In the genomic region with DNA sequence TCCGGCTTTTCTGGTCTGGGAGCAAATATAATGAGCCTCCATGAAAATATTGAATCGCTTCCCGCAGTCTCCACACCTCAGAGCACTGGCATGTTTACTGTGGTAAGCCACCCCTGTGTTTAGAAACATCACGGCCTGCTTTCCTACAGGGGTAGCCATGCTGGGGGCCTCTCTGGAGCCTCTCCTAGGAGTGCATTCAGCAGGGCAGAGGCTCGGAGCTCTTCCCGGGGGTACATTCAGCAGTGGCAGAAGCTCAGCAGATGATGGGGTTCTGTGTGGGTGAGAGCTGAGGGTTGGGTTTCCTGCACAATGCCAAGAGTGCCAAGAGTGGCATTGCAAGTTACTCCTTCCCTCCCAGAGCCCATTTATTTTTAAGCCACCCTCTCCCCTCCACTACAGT, we compare ENCODE assay signal across 17 cellular contexts.
DNase-seq lines count a peak whose midpoint lies in the region; TF ChIP-seq lines count a peak whose summit lies in the region.
"Had no signal": no experiment of that assay in that cellular context is flagged by ENCODE, and none has a peak within 500 bp of the region (broad histone marks: within the 10 kb centered on the region; RNA-seq: fewer than 3 reads in every experiment).

No MANE protein-coding gene starts in this region.

- H3K9me3 ChIP-seq in endodermal cell (ENCODE audit: control insufficient read depth, low read length) (no peaks in the 10 kb centered on the region), stomach (peaks cover 0 to 6% (median 0%) of the 10 kb centered on the region in 4 donors), Caco-2 (peaks cover 4% of the 10 kb centered on the region; the same call in 1 of the 2 replicates)
- H3K9me3 ChIP-seq: gastroesophageal sphincter, psoas muscle had no signal

- H3K4me3 Mint-ChIP-seq in activated naive CD4-positive, alpha-beta T cell treated with anti-CD3 and anti-CD28 coated beads for 36 hours = peak overlapping the region; percentile 63
- no peak overlapping the region for H3K4me3 Mint-ChIP-seq in endodermal cell
- H3K4me3 Mint-ChIP-seq in Caco-2 (ENCODE audit: unreplicated experiment) = no peak overlapping the region

- TF ChIP-seq CTCF in endodermal cell (conservative IDR thresholded peaks at IDR 0.05) (no peak), stomach (IDR thresholded peaks at IDR 0.05) (no peak), Caco-2 (IDR thresholded peaks at IDR 0.05; ENCODE audit: insufficient read depth in 1 of 2, low read depth in 1 of 2, low read length in 1 of 2, severe bottlenecking in 1 of 2, unreplicated experiment in 1 of 2) (no peak)

- TF ChIP-seq POLR2A in stomach (IDR thresholded peaks at IDR 0.05) = no peak

- WGBS in endodermal cell (ENCODE audit: insufficient coverage in 1 of 2, insufficient read length in 1 of 2), 2 experiments = 93 to 97% methylated on average over 4 to 6 of the region's 6 CpGs
- WGBS in stomach, 5 donors = 78 to 90% (median 88%) methylated on average over 6 of the region's 6 CpGs

- peaks cover 13% of the 10 kb centered on the region for H3K27me3 Mint-ChIP-seq in activated naive CD4-positive, alpha-beta T cell treated with anti-CD3 and anti-CD28 coated beads for 36 hours (ENCODE audit: low read depth)
- H3K27me3 Mint-ChIP-seq in endodermal cell (ENCODE audit: insufficient read depth) (peaks cover 57% of the 10 kb centered on the region), Caco-2 (ENCODE audit: insufficient read depth, unreplicated experiment) (peaks cover 4% of the 10 kb centered on the region)

- TF ChIP-seq EP300 in stomach (IDR thresholded peaks at IDR 0.05) = no peak

- H3K36me3 ChIP-seq in endodermal cell (ENCODE audit: control insufficient read depth, insufficient read depth, low read length) (no peaks in the 10 kb centered on the region), stomach (no peaks in the 10 kb centered on the region), Caco-2 (ENCODE audit: control insufficient read depth, insufficient read depth, low read length) (no peaks in the 10 kb centered on the region)
- H3K36me3 ChIP-seq: gastroesophageal sphincter, SJCRH30 had no signal

- H3K4me1 Mint-ChIP-seq in activated naive CD4-positive, alpha-beta T cell treated with anti-CD3 and anti-CD28 coated beads for 36 hours (ENCODE audit: low read depth) = no peaks in the 10 kb centered on the region
- H3K4me1 Mint-ChIP-seq in endodermal cell = peaks cover 8% of the 10 kb centered on the region
- no peaks in the 10 kb centered on the region for H3K4me1 Mint-ChIP-seq in Caco-2 (ENCODE audit: low read depth, unreplicated experiment)
- H3K4me1 Mint-ChIP-seq: activated CD4-positive, alpha-beta T cell treated with anti-CD3 and anti-CD28 coated beads, Interleukin-2, amount 10 ng/mL, durations not matched to agents 24 days and 14 days had no signal

- H3K27ac Mint-ChIP-seq in activated naive CD4-positive, alpha-beta T cell treated with anti-CD3 and anti-CD28 coated beads for 36 hours = no peak overlapping the region
- H3K27ac Mint-ChIP-seq in endodermal cell (no peak overlapping the region), Caco-2 (ENCODE audit: unreplicated experiment) (no peak overlapping the region)
- H3K27ac Mint-ChIP-seq: activated CD4-positive, alpha-beta T cell treated with anti-CD3 and anti-CD28 coated beads, Interleukin-2, amount 10 ng/mL, durations not matched to agents 24 days and 14 days had no signal

- no peak overlapping the region for H3K27ac ChIP-seq in endodermal cell (ENCODE audit: low read depth, low read length)
- no peak overlapping the region for H3K27ac ChIP-seq in stomach
- H3K27ac ChIP-seq: epithelial cell of prostate, gastroesophageal sphincter, psoas muscle, SJCRH30 had no signal

- BruUV-seq in Caco-2 (replicated peaks; lab: Mats Ljungman, UMichigan) = no TSS peak

- H3K4me1 ChIP-seq in endodermal cell (ENCODE audit: control insufficient read depth, insufficient read depth, low read length) = no peaks in the 10 kb centered on the region
- peaks cover 0 to 13% (median 11%) of the 10 kb centered on the region in 4 donors for H3K4me1 ChIP-seq in stomach
- H3K4me1 ChIP-seq in Caco-2 = no peaks in the 10 kb centered on the region
- H3K4me1 ChIP-seq: psoas muscle, SJCRH30 had no signal

- no peaks in the 10 kb centered on the region for H3K36me3 Mint-ChIP-seq in activated naive CD4-positive, alpha-beta T cell treated with anti-CD3 and anti-CD28 coated beads for 36 hours (ENCODE audit: low read depth)
- H3K36me3 Mint-ChIP-seq in endodermal cell (ENCODE audit: low read depth) (no peaks in the 10 kb centered on the region), Caco-2 (ENCODE audit: insufficient read depth, unreplicated experiment) (no peaks in the 10 kb centered on the region)

- H3K4me3 ChIP-seq in endodermal cell (ENCODE audit: low read length) (no peak overlapping the region), stomach (no peak overlapping the region), Caco-2 (ENCODE audit: low read depth, low read length) (no peak overlapping the region)
- H3K4me3 ChIP-seq: gastroesophageal sphincter, psoas muscle, SJCRH30 had no signal

- H3K9ac ChIP-seq in endodermal cell (ENCODE audit: extremely low read depth, low read length, poor library complexity, severe bottlenecking) = no peak overlapping the region

- DNase-seq in activated naive CD4-positive, alpha-beta T cell treated with anti-CD3 and anti-CD28 coated beads for 36 hours = no peak
- DNase-seq in activated naive CD4-positive, alpha-beta T cell treated with anti-CD3 and anti-CD28 coated beads, Interleukin-2, amount 50 U/mL, for 16 hours = no peak
- DNase-seq in NCI-H1694 treated with DMSO at 0.1 percent for 48 hours (lab: John Stamatoyannopoulos, UW) = peak; percentile 90
- DNase-seq in endodermal cell = peak; percentile 39
- DNase-seq in stomach = peak; percentile 2
- no peak for DNase-seq in NCI-H510A treated with DMSO at 0.1 percent for 48 hours (lab: John Stamatoyannopoulos, UW)
- DNase-seq in stimulated activated CD4-positive, alpha-beta T cell treated with anti-CD3 and anti-CD28 coated beads, Interleukin-12 subunit alpha, Interleukin-12 subunit beta, amount 100 ng/mL, for 4 hours = no peak
- DNase-seq in Caco-2 = no peak
- DNase-seq: activated CD4-positive, alpha-beta T cell treated with anti-CD3 and anti-CD28 coated beads, Interleukin-2, amount 10 ng/mL, durations not matched to agents 24 days and 14 days; amniotic stem cell; KG1; left ventricle myocardium superior; NCI-H1092 treated with DMSO at 0.1 percent for 48 hours; SJCRH30 had no signal

- intact Hi-C loops in activated naive CD4-positive, alpha-beta T cell treated with anti-CD3 and anti-CD28 coated beads for 36 hours (cut with micrococcal nuclease) = no loop called here
- intact Hi-C loops in stomach (cut with DNase I; ENCODE audit: low total_unique reads) (no loop called here), Caco-2 (cut with micrococcal nuclease; ENCODE audit: unreplicated experiment) (no loop called here)

- CTCF ChIA-PET in activated naive CD4-positive, alpha-beta T cell treated with anti-CD3 and anti-CD28 coated beads for 36 hours (lab: Charles Lee) = no interaction called here
- CTCF ChIA-PET in Caco-2 (lab: Charles Lee) = no interaction called here

- H3K9me3 Mint-ChIP-seq in activated naive CD4-positive, alpha-beta T cell treated with anti-CD3 and anti-CD28 coated beads for 36 hours = no peaks in the 10 kb centered on the region
- H3K9me3 Mint-ChIP-seq in endodermal cell = peaks cover 20% of the 10 kb centered on the region
- H3K9me3 Mint-ChIP-seq in Caco-2 (ENCODE audit: unreplicated experiment) = peaks cover 10% of the 10 kb centered on the region
- H3K9me3 Mint-ChIP-seq: activated CD4-positive, alpha-beta T cell treated with anti-CD3 and anti-CD28 coated beads, Interleukin-2, amount 10 ng/mL, durations not matched to agents 24 days and 14 days had no signal

- peaks cover 29% of the 10 kb centered on the region for H3K27me3 ChIP-seq in endodermal cell (ENCODE audit: control insufficient read depth, insufficient read depth, low read length, poor library complexity, severe bottlenecking)
- H3K27me3 ChIP-seq in stomach = peaks cover 0 to 49% (median 29%) of the 10 kb centered on the region in 3 donors
- H3K27me3 ChIP-seq in Caco-2 (replicated peaks; ENCODE audit: control insufficient read depth, insufficient read depth, low read length) = no peaks in the 10 kb centered on the region
- H3K27me3 ChIP-seq: SJCRH30 had no signal

- POLR2A ChIA-PET in Caco-2 (lab: Charles Lee) = no interaction called here

Comparison
In these comparisons a context has a peak if more than half of its experiments do, and no peak if none do; other contexts are left out.
1. DNase-seq: peak in NCI-H1694 treated with DMSO at 0.1 percent for 48 hours (single experiment), endodermal cell (single experiment) and stomach (single experiment); none in activated naive CD4-positive, alpha-beta T cell treated with anti-CD3 and anti-CD28 coated beads for 36 hours (single experiment), activated naive CD4-positive, alpha-beta T cell treated with anti-CD3 and anti-CD28 coated beads, Interleukin-2, amount 50 U/mL, for 16 hours (single experiment), NCI-H510A treated with DMSO at 0.1 percent for 48 hours (single experiment), stimulated activated CD4-positive, alpha-beta T cell treated with anti-CD3 and anti-CD28 coated beads, Interleukin-12 subunit alpha, Interleukin-12 subunit beta, amount 100 ng/mL, for 4 hours (single experiment) and Caco-2 (0 of 2).